In the genomic region with DNA sequence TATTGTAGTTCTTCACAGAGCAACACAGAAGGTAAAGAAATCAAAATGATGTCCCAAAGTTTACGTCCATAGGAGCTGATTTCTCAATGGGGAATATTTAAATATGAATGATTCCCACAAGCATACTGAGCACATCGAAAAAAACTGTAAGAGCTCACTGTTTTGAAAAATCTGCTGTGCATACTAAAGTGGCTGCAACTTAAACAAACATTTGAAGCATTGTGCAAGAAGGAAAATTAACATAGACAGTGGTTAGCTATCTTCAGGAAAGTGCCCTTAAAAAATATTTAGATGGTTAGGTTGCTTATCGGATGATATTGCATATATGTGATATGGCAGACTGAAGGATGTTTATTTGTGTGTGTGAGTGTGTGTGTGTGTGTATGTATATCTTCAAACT, we compare ENCODE assay signal across 25 cellular contexts.
DNase-seq lines count a peak whose midpoint lies in the region; ATAC-seq and TF ChIP-seq lines count a peak whose summit lies in the region.
"Had no signal": no experiment of that assay in that cellular context is flagged by ENCODE, and none has a peak within 500 bp of the region (broad histone marks: within the 10 kb centered on the region; RNA-seq: fewer than 3 reads in every experiment).

No MANE protein-coding gene starts in this region.

- no peaks in the 10 kb centered on the region for H3K36me3 ChIP-seq in fibroblast of lung (ENCODE audit: control insufficient read depth, insufficient read depth, low read length)
- no peaks in the 10 kb centered on the region for H3K36me3 ChIP-seq in osteoblast (ENCODE audit: insufficient read depth, low read length)
- H3K36me3 ChIP-seq: esophagus squamous epithelium, left lung had no signal

- DNase-seq in EH (ENCODE audit: low read depth) (peak; percentile 72), amniotic epithelial cell (ENCODE audit: low read depth) (peak; percentile 76), fibroblast of lung (ENCODE audit: low read depth in 2 of 2) (peak; percentile 71 to 85), osteoblast (ENCODE audit: insufficient read length, low spot score, missing footprints) (no peak), left ventricle myocardium superior (no peak), COLO829 (ENCODE audit: low spot score) (no peak)
- DNase-seq: activated gamma-delta T cell; activated naive CD8-positive, alpha-beta T cell treated with anti-CD3 and anti-CD28 coated beads, Interleukin-2, amount 10 ng/mL, durations not matched to agents 7 days and 5 days; activated T-cell treated with anti-CD3 and anti-CD28 coated beads, Interleukin-2, amount 50 U/mL, for 24 hours; body of pancreas; CD4-positive, alpha-beta memory T cell; cerebellar nuclear complex; esophagus squamous epithelium; glutamatergic neuron; islet precursor cell; left lung; MM.1S; NCI-H2029; NCI-H524 treated with DMSO at 0.1 percent for 48 hours; NK-92 treated with Interleukin-12 subunit alpha and Interleukin-12 subunit beta, amount 100 ng/mL, for 24 hours; PC-3; stimulated activated naive CD4-positive, alpha-beta T cell treated with Interleukin-2 at 50 U/mL for 16 hours; T-helper 17 cell had no signal

- H3K4me3 ChIP-seq in fibroblast of lung (replicated peaks in 1 of 4; ENCODE audit: control extremely low read depth in 1 of 4, insufficient read depth in 1 of 4, low read depth in 3 of 4, low read length in 4 of 4), result no peak overlapping the region
- H3K4me3 ChIP-seq in osteoblast (ENCODE audit: insufficient read depth, low read length), result no peak overlapping the region
- H3K4me3 ChIP-seq: body of pancreas, esophagus squamous epithelium, left lung had no signal

- H3K27ac ChIP-seq in fibroblast of lung (ENCODE audit: insufficient read depth, low read length) (no peak overlapping the region), osteoblast (ENCODE audit: low read depth, low read length) (no peak overlapping the region)
- H3K27ac ChIP-seq: body of pancreas, esophagus squamous epithelium, KMS-11, left lung had no signal

- H2AFZ ChIP-seq in fibroblast of lung (ENCODE audit: low read length) (no peak overlapping the region), osteoblast (ENCODE audit: low read length) (peak overlapping the region; percentile 51)

- intact Hi-C loops in left ventricle myocardium superior (cut with micrococcal nuclease), result no loop called here

- ATAC-seq in GM21619 (IDR thresholded peaks at IDR 0.05; ENCODE audit: unreplicated experiment) (no peak), left ventricle myocardium superior (no peak)
- ATAC-seq: body of pancreas, left lung, PC-3, T-helper 17 cell had no signal

- no peak overlapping the region for H3K9ac ChIP-seq in fibroblast of lung (ENCODE audit: insufficient read depth, low read length)
- H3K9ac ChIP-seq: KMS-11 had no signal

- no peak for TF ChIP-seq CTCF in fibroblast of lung (conservative IDR thresholded peaks at IDR 0.05 in 1 of 2, IDR thresholded peaks at IDR 0.05 in 1 of 2; ENCODE audit: low read depth in 1 of 2, low read length in 2 of 2)
- no peak for TF ChIP-seq CTCF in osteoblast (IDR thresholded peaks at IDR 0.05; ENCODE audit: extremely low read depth, low read depth, low read length)

- H4K20me1 ChIP-seq in fibroblast of lung (ENCODE audit: control insufficient read depth, extremely low read depth, insufficient read depth, low read length) (no peaks in the 10 kb centered on the region), osteoblast (ENCODE audit: insufficient read depth, low read length) (no peaks in the 10 kb centered on the region)

- H3K9me3 ChIP-seq in fibroblast of lung (ENCODE audit: control insufficient read depth, insufficient read depth, low read depth, low read length) (no peaks in the 10 kb centered on the region), osteoblast (ENCODE audit: low read depth, low read length) (no peaks in the 10 kb centered on the region)
- H3K9me3 ChIP-seq: body of pancreas, esophagus squamous epithelium, left lung had no signal

- H3K4me2 ChIP-seq in fibroblast of lung (ENCODE audit: extremely low read depth, insufficient read depth, low read length) (no peak overlapping the region), osteoblast (ENCODE audit: insufficient read depth, low read length) (no peak overlapping the region)
- H3K4me2 ChIP-seq: KMS-11 had no signal

- no peaks in the 10 kb centered on the region for H3K79me2 ChIP-seq in fibroblast of lung (ENCODE audit: control insufficient read depth, insufficient read depth, low read length)
- H3K79me2 ChIP-seq in osteoblast (ENCODE audit: insufficient read depth, low read length), result no peaks in the 10 kb centered on the region

- no peaks in the 10 kb centered on the region for H3K27me3 ChIP-seq in fibroblast of lung (ENCODE audit: control insufficient read depth, insufficient read depth, low read length)
- H3K27me3 ChIP-seq in osteoblast (ENCODE audit: insufficient read depth, low read length), result no peaks in the 10 kb centered on the region
- H3K27me3 ChIP-seq: body of pancreas, esophagus squamous epithelium, left lung had no signal

- H3K4me1 ChIP-seq in fibroblast of lung (ENCODE audit: control insufficient read depth, extremely low read depth, insufficient read depth, low read length) (peaks cover 2% of the 10 kb centered on the region), osteoblast (ENCODE audit: insufficient read depth, low read length) (peaks cover 6% of the 10 kb centered on the region)
- H3K4me1 ChIP-seq: body of pancreas, esophagus squamous epithelium, left lung had no signal

Comparison
In these comparisons a context has a peak if more than half of its experiments do, and no peak if none do; other contexts are left out.
1. DNase-seq: peak in EH (single experiment), amniotic epithelial cell (single experiment) and fibroblast of lung (2 of 2); none in osteoblast (single experiment), left ventricle myocardium superior (single experiment) and COLO829 (single experiment).